Comparison of ENCODE assay signal across 15 cellular contexts in the genomic region with DNA sequence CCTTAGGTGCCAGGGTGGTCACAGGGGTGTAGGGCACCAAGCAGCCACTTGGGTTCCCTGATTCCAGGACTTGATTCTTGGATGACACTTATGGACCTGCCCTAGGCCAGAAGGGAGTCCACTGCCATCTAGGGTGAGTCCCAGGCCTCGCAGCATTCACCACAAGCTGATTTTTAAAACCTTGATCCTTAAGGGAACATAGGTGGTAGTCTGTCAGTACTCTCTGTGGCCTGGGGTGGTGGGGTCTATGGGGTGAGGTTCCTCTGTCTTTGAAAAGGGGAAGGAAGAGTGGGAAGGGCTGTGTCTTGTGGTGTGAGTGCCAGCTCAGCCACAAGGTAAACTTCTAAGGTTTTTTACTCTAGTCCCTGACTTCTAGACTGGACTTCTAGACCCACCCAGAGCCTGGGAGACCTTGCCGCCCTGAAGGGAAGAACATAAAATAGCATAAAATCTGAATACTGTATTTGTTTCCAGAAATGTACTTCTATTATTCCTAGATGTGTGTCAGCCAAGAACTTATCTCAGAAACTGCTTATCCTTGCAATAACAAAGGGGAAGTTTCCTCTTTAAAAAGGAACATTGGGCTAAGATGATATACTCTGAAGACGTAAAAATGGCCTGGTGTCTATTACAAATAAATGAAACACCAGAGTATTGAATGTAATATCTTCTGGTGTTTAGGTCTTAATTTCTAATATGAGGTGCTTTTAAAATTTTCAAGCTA.
A peak's percentile ranks its signal among the peaks of the same experiment; 100 is the strongest.
DNase-seq lines count a peak whose midpoint lies in the region; ATAC-seq and TF ChIP-seq lines count a peak whose summit lies in the region.
"Had no signal": no experiment of that assay in that cellular context is flagged by ENCODE, and none has a peak within 500 bp of the region (broad histone marks: within the 10 kb centered on the region; RNA-seq: fewer than 3 reads in every experiment).

No MANE protein-coding gene starts in this region.

- H3K4me3 ChIP-seq in fibroblast of the aortic adventitia (ENCODE audit: low read depth, low read length) = no peak overlapping the region
- H3K4me3 ChIP-seq in Caco-2 (ENCODE audit: low read depth, low read length) = no peak overlapping the region
- H3K4me3 ChIP-seq: HAP-1 had no signal

- no peak overlapping the region for H3K56ac ChIP-seq in H9 (ENCODE audit: insufficient read length, low read depth, low read length)

- H4K91ac ChIP-seq in H9 (ENCODE audit: insufficient read length, low read depth, low read length) = no peak overlapping the region

- TF ChIP-seq CTCF in H9 (conservative IDR thresholded peaks at IDR 0.05) = peak; percentile 48; the same call in 2 of the 3 replicates
- peak; percentile 22 for TF ChIP-seq CTCF in fibroblast of the aortic adventitia (IDR thresholded peaks at IDR 0.05; ENCODE audit: insufficient read depth, low read length)
- TF ChIP-seq CTCF in osteocyte (IDR thresholded peaks at IDR 0.05) = peak; percentile 10
- no peak for TF ChIP-seq CTCF in Caco-2 (IDR thresholded peaks at IDR 0.05; ENCODE audit: insufficient read depth in 1 of 2, low read depth in 1 of 2, low read length in 1 of 2, severe bottlenecking in 1 of 2, unreplicated experiment in 1 of 2)

- no peak overlapping the region for H3K4me2 ChIP-seq in H9 (ENCODE audit: insufficient read depth, insufficient read length, low read length)

- H3K9me3 ChIP-seq in H9 (ENCODE audit: control insufficient read depth, low read depth, low read length) = no peaks in the 10 kb centered on the region
- H3K9me3 ChIP-seq in Caco-2 = no peaks in the 10 kb centered on the region
- H3K9me3 ChIP-seq: HAP-1 had no signal

- H2BK20ac ChIP-seq in H9 (ENCODE audit: low read depth, low read length, poor library complexity, severe bottlenecking) = no peak overlapping the region

- H3K4me1 Mint-ChIP-seq in H9 (no peaks in the 10 kb centered on the region), osteocyte (ENCODE audit: unreplicated experiment) (peaks cover 23% of the 10 kb centered on the region), Caco-2 (ENCODE audit: low read depth, unreplicated experiment) (peaks cover under 1% of the 10 kb centered on the region)
- no peaks in the 10 kb centered on the region for H3K4me1 Mint-ChIP-seq in activated CD4-positive, alpha-beta memory T cell treated with anti-CD3 and anti-CD28 coated beads for 36 hours (ENCODE audit: low read depth)
- H3K4me1 Mint-ChIP-seq: activated naive CD8-positive, alpha-beta T cell treated with anti-CD3 and anti-CD28 coated beads, Interleukin-2, amount 10 ng/mL, durations not matched to agents 7 days and 5 days; immature natural killer cell had no signal

- no peak overlapping the region for H3K4me3 Mint-ChIP-seq in H9
- H3K4me3 Mint-ChIP-seq in osteocyte (ENCODE audit: unreplicated experiment) = no peak overlapping the region
- H3K4me3 Mint-ChIP-seq in activated CD4-positive, alpha-beta memory T cell treated with anti-CD3 and anti-CD28 coated beads for 36 hours = no peak overlapping the region
- H3K4me3 Mint-ChIP-seq in Caco-2 (ENCODE audit: unreplicated experiment) = no peak overlapping the region
- H3K4me3 Mint-ChIP-seq: activated naive CD8-positive, alpha-beta T cell treated with anti-CD3 and anti-CD28 coated beads, Interleukin-2, amount 10 ng/mL, durations not matched to agents 7 days and 5 days; effector memory CD8-positive, alpha-beta T cell; immature natural killer cell had no signal

- H3K23ac ChIP-seq in H9 (ENCODE audit: insufficient read length, low read depth, low read length) = no peak overlapping the region

- CTCF ChIA-PET in activated CD4-positive, alpha-beta memory T cell treated with anti-CD3 and anti-CD28 coated beads for 36 hours (lab: Charles Lee) = no interaction called here
- CTCF ChIA-PET in Caco-2 (lab: Charles Lee) = no interaction called here

- no peak overlapping the region for H2BK12ac ChIP-seq in H9 (ENCODE audit: insufficient read length, low read depth, low read length)

- H2AK5ac ChIP-seq in H9 (ENCODE audit: insufficient read length, low read length) = no peak overlapping the region

- no peaks in the 10 kb centered on the region for H3K23me2 ChIP-seq in H9 (ENCODE audit: insufficient read length, low read depth, low read length, poor library complexity, severe bottlenecking)

- H4K20me1 ChIP-seq in H9 (ENCODE audit: control insufficient read depth, insufficient read depth, insufficient read length) = no peaks in the 10 kb centered on the region

- no peak for ATAC-seq in HG03108 (IDR thresholded peaks at IDR 0.05; ENCODE audit: unreplicated experiment)
- ATAC-seq: effector memory CD8-positive, alpha-beta T cell had no signal

- no peak overlapping the region for H2AFZ ChIP-seq in H9 (ENCODE audit: low read length)

- no peaks in the 10 kb centered on the region; a peak in 1 of 5 replicates for H3K9me3 Mint-ChIP-seq in H9
- no peaks in the 10 kb centered on the region for H3K9me3 Mint-ChIP-seq in osteocyte (ENCODE audit: unreplicated experiment)
- no peaks in the 10 kb centered on the region for H3K9me3 Mint-ChIP-seq in activated CD4-positive, alpha-beta memory T cell treated with anti-CD3 and anti-CD28 coated beads for 36 hours
- H3K9me3 Mint-ChIP-seq in Caco-2 (ENCODE audit: unreplicated experiment) = no peaks in the 10 kb centered on the region
- H3K9me3 Mint-ChIP-seq: activated naive CD8-positive, alpha-beta T cell treated with anti-CD3 and anti-CD28 coated beads, Interleukin-2, amount 10 ng/mL, durations not matched to agents 7 days and 5 days had no signal

- no peak overlapping the region for H3K18ac ChIP-seq in H9 (ENCODE audit: insufficient read length, low read depth, low read length)

- H2BK5ac ChIP-seq in H9 (ENCODE audit: insufficient read length, low read length) = no peak overlapping the region

- no peak overlapping the region for H3K27ac ChIP-seq in H9 (ENCODE audit: insufficient read length, low read depth, low read length)
- H3K27ac ChIP-seq: RWPE1 had no signal

- intact Hi-C loops in activated CD4-positive, alpha-beta memory T cell treated with anti-CD3 and anti-CD28 coated beads for 36 hours (cut with micrococcal nuclease) = no loop called here
- intact Hi-C loops in Caco-2 (cut with micrococcal nuclease; ENCODE audit: unreplicated experiment) = no loop called here

- no peaks in the 10 kb centered on the region for H3K36me3 ChIP-seq in Caco-2 (ENCODE audit: control insufficient read depth, insufficient read depth, low read length)
- H3K36me3 ChIP-seq: HAP-1 had no signal

- no peak overlapping the region for H3K9ac ChIP-seq in H9 (ENCODE audit: extremely low read depth, insufficient read length, low read length)

- H4K5ac ChIP-seq in H9 (ENCODE audit: insufficient read length, low read depth, low read length) = no peak overlapping the region

- H3K14ac ChIP-seq in H9 (ENCODE audit: insufficient read depth, low read length) = no peak overlapping the region

- H3K36me3 Mint-ChIP-seq in H9 (ENCODE audit: insufficient read depth in 1 of 3, low read depth in 3 of 3) (no peaks in the 10 kb centered on the region), osteocyte (ENCODE audit: unreplicated experiment) (no peaks in the 10 kb centered on the region), Caco-2 (ENCODE audit: insufficient read depth, unreplicated experiment) (no peaks in the 10 kb centered on the region)
- H3K36me3 Mint-ChIP-seq in activated CD4-positive, alpha-beta memory T cell treated with anti-CD3 and anti-CD28 coated beads for 36 hours = no peaks in the 10 kb centered on the region
- H3K36me3 Mint-ChIP-seq: activated naive CD8-positive, alpha-beta T cell treated with anti-CD3 and anti-CD28 coated beads, Interleukin-2, amount 10 ng/mL, durations not matched to agents 7 days and 5 days; immature natural killer cell had no signal

- DNase-seq in H9 (peak; percentile 53), RKO (ENCODE audit: low spot score) (peak; percentile 9), fibroblast of the aortic adventitia (ENCODE audit: low read depth) (peak; percentile 55), osteocyte (ENCODE audit: extremely low spot score, unreplicated experiment) (no peak), Caco-2 (no peak)
- DNase-seq in activated CD4-positive, alpha-beta memory T cell treated with anti-CD3 and anti-CD28 coated beads for 36 hours = no peak
- no peak for DNase-seq in activated effector memory CD4-positive, alpha-beta T cell treated with anti-CD3 and anti-CD28 coated beads, Interleukin-2, amount 50 U/mL, for 16 hours
- DNase-seq: activated naive CD8-positive, alpha-beta T cell treated with anti-CD3 and anti-CD28 coated beads, Interleukin-2, amount 10 ng/mL, durations not matched to agents 7 days and 5 days; DMS79; effector memory CD8-positive, alpha-beta T cell; immature natural killer cell; NCI-H146 had no signal

- H3K4ac ChIP-seq in H9 (ENCODE audit: low read depth, low read length) = no peak overlapping the region

- no peak overlapping the region for H2BK120ac ChIP-seq in H9 (ENCODE audit: low read depth, low read length, poor library complexity, severe bottlenecking)

- H3K27ac Mint-ChIP-seq in H9 = no peak overlapping the region
- H3K27ac Mint-ChIP-seq in osteocyte (ENCODE audit: unreplicated experiment) = no peak overlapping the region
- no peak overlapping the region for H3K27ac Mint-ChIP-seq in activated CD4-positive, alpha-beta memory T cell treated with anti-CD3 and anti-CD28 coated beads for 36 hours
- H3K27ac Mint-ChIP-seq in Caco-2 (ENCODE audit: unreplicated experiment) = no peak overlapping the region
- H3K27ac Mint-ChIP-seq: activated naive CD8-positive, alpha-beta T cell treated with anti-CD3 and anti-CD28 coated beads, Interleukin-2, amount 10 ng/mL, durations not matched to agents 7 days and 5 days; effector memory CD8-positive, alpha-beta T cell; immature natural killer cell had no signal

- H4K8ac ChIP-seq in H9 (replicated peaks; ENCODE audit: insufficient read length, low read depth, low read length) = no peak overlapping the region

- POLR2A ChIA-PET in activated CD4-positive, alpha-beta memory T cell treated with anti-CD3 and anti-CD28 coated beads for 36 hours (lab: Charles Lee) = no interaction called here
- POLR2A ChIA-PET in Caco-2 (lab: Charles Lee) = no interaction called here

- no peaks in the 10 kb centered on the region for H3K79me2 ChIP-seq in H9 (ENCODE audit: insufficient read depth, low read length)

- H2BK15ac ChIP-seq in H9 (ENCODE audit: low read depth, low read length) = no peak overlapping the region

- H3K4me1 ChIP-seq in H9 (ENCODE audit: insufficient read depth, low read length) (no peaks in the 10 kb centered on the region), Caco-2 (peaks cover 16% of the 10 kb centered on the region; the same call in 1 of the 2 replicates)
- H3K4me1 ChIP-seq: HAP-1 had no signal

- H3K27me3 Mint-ChIP-seq in H9 (ENCODE audit: low read depth) (no peaks in the 10 kb centered on the region), osteocyte (ENCODE audit: unreplicated experiment) (no peaks in the 10 kb centered on the region), Caco-2 (ENCODE audit: insufficient read depth, unreplicated experiment) (no peaks in the 10 kb centered on the region)
- H3K27me3 Mint-ChIP-seq in activated CD4-positive, alpha-beta memory T cell treated with anti-CD3 and anti-CD28 coated beads for 36 hours = no peaks in the 10 kb centered on the region
- H3K27me3 Mint-ChIP-seq: activated naive CD8-positive, alpha-beta T cell treated with anti-CD3 and anti-CD28 coated beads, Interleukin-2, amount 10 ng/mL, durations not matched to agents 7 days and 5 days; effector memory CD8-positive, alpha-beta T cell had no signal

- no peaks in the 10 kb centered on the region for H3K27me3 ChIP-seq in H9 (ENCODE audit: insufficient read depth, low read length)
- H3K27me3 ChIP-seq in Caco-2 (replicated peaks; ENCODE audit: control insufficient read depth, insufficient read depth, low read length) = no peaks in the 10 kb centered on the region

- no CpG with 5 or more reads among the region's 3 CpGs for WGBS in H9 (ENCODE audit: extremely low coverage, insufficient read length, low lambda C conversion rate)

- BruUV-seq in Caco-2 (replicated peaks; lab: Mats Ljungman, UMichigan) = no TSS peak

- H3T11ph ChIP-seq in H9 (ENCODE audit: low read length) = no peak overlapping the region

- H3K79me1 ChIP-seq in H9 (ENCODE audit: insufficient read depth, low read depth, low read length, poor library complexity, severe bottlenecking) = no peaks in the 10 kb centered on the region

Comparison
In these comparisons a context has a peak if more than half of its experiments do, and no peak if none do; other contexts are left out.
1. DNase-seq: peak in H9 (single experiment), RKO (single experiment) and fibroblast of the aortic adventitia (single experiment); none in osteocyte (single experiment), activated CD4-positive, alpha-beta memory T cell treated with anti-CD3 and anti-CD28 coated beads for 36 hours (single experiment), Caco-2 (0 of 2) and activated effector memory CD4-positive, alpha-beta T cell treated with anti-CD3 and anti-CD28 coated beads, Interleukin-2, amount 50 U/mL, for 16 hours (single experiment).
2. CTCF ChIP-seq: peak in H9 (single experiment), fibroblast of the aortic adventitia (single experiment) and osteocyte (single experiment); none in Caco-2 (0 of 2).